ENCODE assay signal across 8 cellular contexts in the genomic region with DNA sequence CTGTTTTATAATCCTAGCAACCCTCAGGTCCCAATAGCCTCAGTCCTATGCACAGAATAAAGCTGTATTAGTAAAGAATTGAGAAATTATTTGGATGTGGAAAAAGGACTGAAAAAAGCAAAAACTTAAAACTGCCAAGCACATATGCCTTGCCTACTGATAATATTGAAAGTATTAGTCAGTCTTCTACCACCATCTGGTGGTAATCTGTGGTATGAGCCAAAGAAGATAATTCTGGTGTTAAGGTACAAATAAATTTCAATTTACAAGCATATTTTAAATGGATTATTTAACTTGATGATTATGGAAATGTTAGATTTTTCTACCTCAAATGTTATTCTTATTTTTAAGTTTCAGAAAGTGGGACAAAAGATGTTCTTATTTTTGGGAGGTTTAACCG.
DNase-seq lines count a peak whose midpoint lies in the region; ATAC-seq, FAIRE-seq and TF ChIP-seq lines count a peak whose summit lies in the region.

No MANE protein-coding gene starts in this region.

- H3K27ac ChIP-seq in HCT116 (ENCODE audit: low read depth, low read length) (no peak overlapping the region), keratinocyte (ENCODE audit: control insufficient read depth, insufficient read depth, low read length) (no peak overlapping the region)
- H3K27ac ChIP-seq in CD8-positive, alpha-beta T cell (ENCODE audit: low read depth, low read length): no peak overlapping the region

- H3K27ac Mint-ChIP-seq in CD8-positive, alpha-beta T cell: no peak overlapping the region

- H3K36me3 Mint-ChIP-seq in CD8-positive, alpha-beta T cell: no peaks in the 10 kb centered on the region

- DNase-seq in NCI-H2081 (lab: John Stamatoyannopoulos, UW): peak; percentile 41 to 46
- DNase-seq in NCI-H2081 treated with DMSO at 0.1 percent for 48 hours (lab: John Stamatoyannopoulos, UW): no peak
- peak; percentile 19 for DNase-seq in HCT116 (ENCODE audit: low read depth, low spot score)
- peak; percentile 41 for DNase-seq in MV-4-11 (lab: John Stamatoyannopoulos, UW)
- DNase-seq in amniotic epithelial cell (ENCODE audit: low read depth): peak; percentile 21
- no peak for DNase-seq in keratinocyte (ENCODE audit: low read depth, low spot score)
- DNase-seq in CD8-positive, alpha-beta T cell: no peak
- no peak for DNase-seq in stimulated activated naive CD4-positive, alpha-beta T cell treated with Interleukin-2 at 50 U/mL for 16 hours (lab: John Stamatoyannopoulos, UW)

- no peaks in the 10 kb centered on the region for H3K9me1 ChIP-seq in keratinocyte (ENCODE audit: control insufficient read depth, extremely low read depth, insufficient read depth, low read length)

- no peak overlapping the region for H3K4me3 Mint-ChIP-seq in CD8-positive, alpha-beta T cell

- no peak for ATAC-seq in HCT116
- no peak for ATAC-seq in CD8-positive, alpha-beta T cell

- no TSS peak for BruUV-seq in HCT116 (replicated peaks; lab: Mats Ljungman, UMichigan)

- no peak overlapping the region for H3K4me3 ChIP-seq in HCT116 (replicated peaks in 1 of 2; ENCODE audit: low read depth in 1 of 2, low read length in 2 of 2)
- H3K4me3 ChIP-seq in keratinocyte (ENCODE audit: control insufficient read depth in 2 of 3, extremely low read depth in 1 of 3, insufficient read depth in 2 of 3, low read depth in 1 of 3, low read length in 3 of 3): no peak overlapping the region
- no peak overlapping the region for H3K4me3 ChIP-seq in CD8-positive, alpha-beta T cell (ENCODE audit: low read depth, low read length)

- no peaks in the 10 kb centered on the region for H3K27me3 Mint-ChIP-seq in CD8-positive, alpha-beta T cell (ENCODE audit: low read depth)

- intact Hi-C loops in HCT116 (cut with micrococcal nuclease): loop anchor here (2.0 to 10.0 kb wide), 4 partner anchors 214 to 1032 kb away; no protein-coding TSS in a partner anchor
- intact Hi-C loops in CD8-positive, alpha-beta T cell (cut with DNase I, micrococcal nuclease): no loop called here

- no peaks in the 10 kb centered on the region for H3K4me1 Mint-ChIP-seq in CD8-positive, alpha-beta T cell (ENCODE audit: low read depth)

- no peak overlapping the region for H3K4me2 ChIP-seq in HCT116 (ENCODE audit: low read length)
- H3K4me2 ChIP-seq in keratinocyte (ENCODE audit: control insufficient read depth, extremely low read depth, insufficient read depth, low read depth, low read length): no peak overlapping the region

- dilution Hi-C loops in keratinocyte (cut with MboI; ENCODE audit: extremely low pct_ligation_motif_present, low sequenced_read_pairs): no loop called here

- TF ChIP-seq CTCF in HCT116 (IDR thresholded peaks at IDR 0.05 in 2 of 3, conservative IDR thresholded peaks at IDR 0.05 in 1 of 3; ENCODE audit: borderline replicate concordance in 1 of 3, insufficient read depth in 1 of 3, low read depth in 2 of 3, low read length in 2 of 3): peak; percentile 35 to 65 (median 41); a peak in 5 of 6 replicates
- peak in 2 of 3 experiments; percentile 34 to 43 for TF ChIP-seq CTCF in keratinocyte (optimal IDR thresholded peaks at IDR 0.05 in 1 of 3, IDR thresholded peaks at IDR 0.05 in 1 of 3, conservative IDR thresholded peaks at IDR 0.05 in 1 of 3; ENCODE audit: extremely low read depth in 1 of 3, insufficient read depth in 2 of 3, low read length in 3 of 3)
- no peak for TF ChIP-seq CTCF in CD8-positive, alpha-beta T cell (IDR thresholded peaks at IDR 0.05)

- POLR2A ChIA-PET in HCT116 (lab: Charles Lee): no interaction called here
- POLR2A ChIA-PET in CD8-positive, alpha-beta T cell (lab: Charles Lee): no interaction called here

- TF ChIP-seq RAD21 in HCT116 (IDR thresholded peaks at IDR 0.05; ENCODE audit: low read depth): peak; percentile 64

- peaks cover 2% of the 10 kb centered on the region for H3K9me3 Mint-ChIP-seq in CD8-positive, alpha-beta T cell

- H3K27me3 ChIP-seq in HCT116 (ENCODE audit: insufficient read depth, low read length) (no peaks in the 10 kb centered on the region), keratinocyte (ENCODE audit: control insufficient read depth, extremely low read depth, insufficient read depth, low read length) (no peaks in the 10 kb centered on the region)
- no peaks in the 10 kb centered on the region for H3K27me3 ChIP-seq in CD8-positive, alpha-beta T cell (ENCODE audit: insufficient read depth, low read length)

- H3K9me3 ChIP-seq in HCT116 (ENCODE audit: control insufficient read depth in 1 of 2, insufficient read depth in 1 of 2, low read depth in 1 of 2, low read length in 2 of 2): peaks cover 0 to 3% of the 10 kb centered on the region in 2 experiments; a peak in 2 of 4 replicates
- H3K9me3 ChIP-seq in keratinocyte (ENCODE audit: control insufficient read depth, low read depth, low read length): no peaks in the 10 kb centered on the region
- no peaks in the 10 kb centered on the region for H3K9me3 ChIP-seq in CD8-positive, alpha-beta T cell (ENCODE audit: low read length)

- H3K79me2 ChIP-seq in HCT116 (ENCODE audit: insufficient read depth, low read length) (no peaks in the 10 kb centered on the region), keratinocyte (ENCODE audit: control insufficient read depth, insufficient read depth, low read length) (no peaks in the 10 kb centered on the region)

- no peak for FAIRE-seq in keratinocyte (lab: Jason Lieb, UNC)

- TF ChIP-seq POLR2A in HCT116 (IDR thresholded peaks at IDR 0.05; ENCODE audit: borderline replicate concordance, extremely low read depth, insufficient read depth, insufficient read length): no peak

- CTCF ChIA-PET in HCT116 (lab: Charles Lee): no interaction called here
- CTCF ChIA-PET in CD8-positive, alpha-beta T cell (lab: Charles Lee): no interaction called here

- H3K9me2 ChIP-seq in HCT116 (ENCODE audit: insufficient read depth): no peaks in the 10 kb centered on the region

- no peaks in the 10 kb centered on the region for H3K4me1 ChIP-seq in HCT116 (ENCODE audit: control insufficient read depth in 1 of 2, insufficient read depth in 2 of 2, low read length in 2 of 2)
- no peaks in the 10 kb centered on the region for H3K4me1 ChIP-seq in keratinocyte (ENCODE audit: control insufficient read depth, extremely low read depth, insufficient read depth, low read length)
- H3K4me1 ChIP-seq in CD8-positive, alpha-beta T cell (ENCODE audit: insufficient read depth, low read length): no peaks in the 10 kb centered on the region

- H2AFZ ChIP-seq in HCT116 (ENCODE audit: low read depth, low read length, poor library complexity, severe bottlenecking) (no peak overlapping the region), keratinocyte (ENCODE audit: control insufficient read depth, low read length) (no peak overlapping the region)

- H3K9ac ChIP-seq in HCT116 (ENCODE audit: low read length): no peak overlapping the region
- H3K9ac ChIP-seq in keratinocyte (ENCODE audit: control insufficient read depth, extremely low read depth, insufficient read depth, low read length): no peak overlapping the region

- RAD21 ChIA-PET in HCT116 (lab: Charles Lee; ENCODE audit: low non-redundant PET in 1 of 2, low total read pairs in 2 of 2, uncharacterized antibody in 2 of 2, unreplicated experiment in 2 of 2): no interaction called here

- H4K20me1 ChIP-seq in HCT116 (ENCODE audit: insufficient read depth) (no peaks in the 10 kb centered on the region), keratinocyte (ENCODE audit: control insufficient read depth, extremely low read depth, insufficient read depth, low read length) (no peaks in the 10 kb centered on the region)

- H3K36me3 ChIP-seq in HCT116 (ENCODE audit: control insufficient read depth in 1 of 2, insufficient read depth in 2 of 2, low read length in 2 of 2) (no peaks in the 10 kb centered on the region), keratinocyte (ENCODE audit: control insufficient read depth in 2 of 2, extremely low read depth in 1 of 2, insufficient read depth in 2 of 2, low read length in 2 of 2) (no peaks in the 10 kb centered on the region)
- H3K36me3 ChIP-seq in CD8-positive, alpha-beta T cell (ENCODE audit: insufficient read depth, low read length): no peaks in the 10 kb centered on the region

TF ChIP-seq in HCT116, 20 proteins besides CTCF, POLR2A, EP300 and RAD21:
- TF ChIP-seq, protein P1, sequence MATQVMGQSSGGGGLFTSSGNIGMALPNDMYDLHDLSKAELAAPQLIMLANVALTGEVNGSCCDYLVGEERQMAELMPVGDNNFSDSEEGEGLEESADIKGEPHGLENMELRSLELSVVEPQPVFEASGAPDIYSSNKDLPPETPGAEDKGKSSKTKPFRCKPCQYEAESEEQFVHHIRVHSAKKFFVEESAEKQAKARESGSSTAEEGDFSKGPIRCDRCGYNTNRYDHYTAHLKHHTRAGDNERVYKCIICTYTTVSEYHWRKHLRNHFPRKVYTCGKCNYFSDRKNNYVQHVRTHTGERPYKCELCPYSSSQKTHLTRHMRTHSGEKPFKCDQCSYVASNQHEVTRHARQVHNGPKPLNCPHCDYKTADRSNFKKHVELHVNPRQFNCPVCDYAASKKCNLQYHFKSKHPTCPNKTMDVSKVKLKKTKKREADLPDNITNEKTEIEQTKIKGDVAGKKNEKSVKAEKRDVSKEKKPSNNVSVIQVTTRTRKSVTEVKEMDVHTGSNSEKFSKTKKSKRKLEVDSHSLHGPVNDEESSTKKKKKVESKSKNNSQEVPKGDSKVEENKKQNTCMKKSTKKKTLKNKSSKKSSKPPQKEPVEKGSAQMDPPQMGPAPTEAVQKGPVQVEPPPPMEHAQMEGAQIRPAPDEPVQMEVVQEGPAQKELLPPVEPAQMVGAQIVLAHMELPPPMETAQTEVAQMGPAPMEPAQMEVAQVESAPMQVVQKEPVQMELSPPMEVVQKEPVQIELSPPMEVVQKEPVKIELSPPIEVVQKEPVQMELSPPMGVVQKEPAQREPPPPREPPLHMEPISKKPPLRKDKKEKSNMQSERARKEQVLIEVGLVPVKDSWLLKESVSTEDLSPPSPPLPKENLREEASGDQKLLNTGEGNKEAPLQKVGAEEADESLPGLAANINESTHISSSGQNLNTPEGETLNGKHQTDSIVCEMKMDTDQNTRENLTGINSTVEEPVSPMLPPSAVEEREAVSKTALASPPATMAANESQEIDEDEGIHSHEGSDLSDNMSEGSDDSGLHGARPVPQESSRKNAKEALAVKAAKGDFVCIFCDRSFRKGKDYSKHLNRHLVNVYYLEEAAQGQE (IDR thresholded peaks at IDR 0.05; ENCODE audit: low read depth): no peak
- TF ChIP-seq CBX3 (IDR thresholded peaks at IDR 0.05; ENCODE audit: low read depth): no peak
- TF ChIP-seq, protein P2, sequence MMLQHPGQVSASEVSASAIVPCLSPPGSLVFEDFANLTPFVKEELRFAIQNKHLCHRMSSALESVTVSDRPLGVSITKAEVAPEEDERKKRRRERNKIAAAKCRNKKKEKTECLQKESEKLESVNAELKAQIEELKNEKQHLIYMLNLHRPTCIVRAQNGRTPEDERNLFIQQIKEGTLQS (IDR thresholded peaks at IDR 0.05): no peak

Comparison
In these comparisons a context has a peak if more than half of its experiments do, and no peak if none do; other contexts are left out.
1. DNase-seq: peak in NCI-H2081 (2 of 2), HCT116 (single experiment), MV-4-11 (single experiment) and amniotic epithelial cell (single experiment); none in NCI-H2081 treated with DMSO at 0.1 percent for 48 hours (single experiment), keratinocyte (single experiment), CD8-positive, alpha-beta T cell (0 of 7) and stimulated activated naive CD4-positive, alpha-beta T cell treated with Interleukin-2 at 50 U/mL for 16 hours (single experiment).